1 cellular context compared by ENCODE assay signal in genomic region chr7:43869018-43869897, GRCh38.
TF ChIP-seq lines count a peak whose summit lies in the region.

MRPS24 (minus strand) TSS chr7:43869517; CDS start chr7:43869495, 22 bp downstream.

TF ChIP-seq in HepG2, 621 proteins besides CTCF, POLR2A, EP300 and RAD21 (continued from another document and continues in another):
- TF ChIP-seq PAF1 (CRISPR knock-in tag; IDR thresholded peaks at IDR 0.05): no peak
- TF ChIP-seq NCOR1 (IDR thresholded peaks at IDR 0.05; ENCODE audit: borderline replicate concordance, low read length): no peak
- TF ChIP-seq, protein P1, sequence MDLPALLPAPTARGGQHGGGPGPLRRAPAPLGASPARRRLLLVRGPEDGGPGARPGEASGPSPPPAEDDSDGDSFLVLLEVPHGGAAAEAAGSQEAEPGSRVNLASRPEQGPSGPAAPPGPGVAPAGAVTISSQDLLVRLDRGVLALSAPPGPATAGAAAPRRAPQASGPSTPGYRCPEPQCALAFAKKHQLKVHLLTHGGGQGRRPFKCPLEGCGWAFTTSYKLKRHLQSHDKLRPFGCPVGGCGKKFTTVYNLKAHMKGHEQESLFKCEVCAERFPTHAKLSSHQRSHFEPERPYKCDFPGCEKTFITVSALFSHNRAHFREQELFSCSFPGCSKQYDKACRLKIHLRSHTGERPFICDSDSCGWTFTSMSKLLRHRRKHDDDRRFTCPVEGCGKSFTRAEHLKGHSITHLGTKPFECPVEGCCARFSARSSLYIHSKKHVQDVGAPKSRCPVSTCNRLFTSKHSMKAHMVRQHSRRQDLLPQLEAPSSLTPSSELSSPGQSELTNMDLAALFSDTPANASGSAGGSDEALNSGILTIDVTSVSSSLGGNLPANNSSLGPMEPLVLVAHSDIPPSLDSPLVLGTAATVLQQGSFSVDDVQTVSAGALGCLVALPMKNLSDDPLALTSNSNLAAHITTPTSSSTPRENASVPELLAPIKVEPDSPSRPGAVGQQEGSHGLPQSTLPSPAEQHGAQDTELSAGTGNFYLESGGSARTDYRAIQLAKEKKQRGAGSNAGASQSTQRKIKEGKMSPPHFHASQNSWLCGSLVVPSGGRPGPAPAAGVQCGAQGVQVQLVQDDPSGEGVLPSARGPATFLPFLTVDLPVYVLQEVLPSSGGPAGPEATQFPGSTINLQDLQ (CRISPR knock-in tag; IDR thresholded peaks at IDR 0.05): no peak
- TF ChIP-seq RARA (CRISPR knock-in tag; IDR thresholded peaks at IDR 0.05): peak; percentile 32
- TF ChIP-seq PLSCR1 (CRISPR knock-in tag; IDR thresholded peaks at IDR 0.05; ENCODE audit: borderline replicate concordance): no peak
- peak; percentile 92 for TF ChIP-seq POLR2AphosphoS5 (IDR thresholded peaks at IDR 0.05; ENCODE audit: low read depth, low read length)
- TF ChIP-seq ZFY (CRISPR knock-in tag; IDR thresholded peaks at IDR 0.05): peak; percentile 89
- TF ChIP-seq ZFP36L2 (CRISPR knock-in tag; IDR thresholded peaks at IDR 0.05): no peak
- TF ChIP-seq RORA (CRISPR knock-in tag; IDR thresholded peaks at IDR 0.05): no peak
- TF ChIP-seq, protein P2, sequence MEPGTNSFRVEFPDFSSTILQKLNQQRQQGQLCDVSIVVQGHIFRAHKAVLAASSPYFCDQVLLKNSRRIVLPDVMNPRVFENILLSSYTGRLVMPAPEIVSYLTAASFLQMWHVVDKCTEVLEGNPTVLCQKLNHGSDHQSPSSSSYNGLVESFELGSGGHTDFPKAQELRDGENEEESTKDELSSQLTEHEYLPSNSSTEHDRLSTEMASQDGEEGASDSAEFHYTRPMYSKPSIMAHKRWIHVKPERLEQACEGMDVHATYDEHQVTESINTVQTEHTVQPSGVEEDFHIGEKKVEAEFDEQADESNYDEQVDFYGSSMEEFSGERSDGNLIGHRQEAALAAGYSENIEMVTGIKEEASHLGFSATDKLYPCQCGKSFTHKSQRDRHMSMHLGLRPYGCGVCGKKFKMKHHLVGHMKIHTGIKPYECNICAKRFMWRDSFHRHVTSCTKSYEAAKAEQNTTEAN (CRISPR knock-in tag; conservative IDR thresholded peaks at IDR 0.05): no peak; the same call in 1 of the 2 replicates
- no peak for TF ChIP-seq ATF6 (CRISPR knock-in tag; conservative IDR thresholded peaks at IDR 0.05)
- TF ChIP-seq REL (CRISPR knock-in tag; conservative IDR thresholded peaks at IDR 0.05): 0 out of 2 replicates have a peak, but pooled peaks have one; percentile 65
- no peak for TF ChIP-seq CHD2 (IDR thresholded peaks at IDR 0.05; ENCODE audit: low read depth, low read length)
- TF ChIP-seq HMGXB3 (CRISPR knock-in tag; IDR thresholded peaks at IDR 0.05; ENCODE audit: borderline replicate concordance): peak; percentile 18; the same call in 1 of the 2 replicates
- TF ChIP-seq IRF1 (CRISPR knock-in tag; IDR thresholded peaks at IDR 0.05; ENCODE audit: low read depth): no peak
- TF ChIP-seq, protein P3, sequence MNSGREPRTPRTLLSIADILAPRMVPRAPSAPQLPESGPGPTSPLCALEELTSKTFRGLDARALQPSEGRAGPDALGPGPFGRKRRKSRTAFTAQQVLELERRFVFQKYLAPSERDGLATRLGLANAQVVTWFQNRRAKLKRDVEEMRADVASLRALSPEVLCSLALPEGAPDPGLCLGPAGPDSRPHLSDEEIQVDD (CRISPR knock-in tag; IDR thresholded peaks at IDR 0.05; ENCODE audit: borderline replicate concordance): no peak
- TF ChIP-seq CHD4 (IDR thresholded peaks at IDR 0.05; ENCODE audit: borderline replicate concordance, low read length): no peak
- TF ChIP-seq, protein P4, sequence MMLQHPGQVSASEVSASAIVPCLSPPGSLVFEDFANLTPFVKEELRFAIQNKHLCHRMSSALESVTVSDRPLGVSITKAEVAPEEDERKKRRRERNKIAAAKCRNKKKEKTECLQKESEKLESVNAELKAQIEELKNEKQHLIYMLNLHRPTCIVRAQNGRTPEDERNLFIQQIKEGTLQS (CRISPR knock-in tag; IDR thresholded peaks at IDR 0.05): peak; percentile 29; the same call in 1 of the 2 replicates
- TF ChIP-seq POGZ (CRISPR knock-in tag; IDR thresholded peaks at IDR 0.05): peak; percentile 81
- no peak for TF ChIP-seq MAFG (CRISPR knock-in tag; IDR thresholded peaks at IDR 0.05)
- no peak for TF ChIP-seq SOX13 (IDR thresholded peaks at IDR 0.05)
- TF ChIP-seq SOX13 (CRISPR knock-in tag; conservative IDR thresholded peaks at IDR 0.05 in 1 of 2, IDR thresholded peaks at IDR 0.05 in 1 of 2): peak in 1 of 2 experiments; percentile 41; a peak in 1 of 4 replicates
- TF ChIP-seq, protein P5, sequence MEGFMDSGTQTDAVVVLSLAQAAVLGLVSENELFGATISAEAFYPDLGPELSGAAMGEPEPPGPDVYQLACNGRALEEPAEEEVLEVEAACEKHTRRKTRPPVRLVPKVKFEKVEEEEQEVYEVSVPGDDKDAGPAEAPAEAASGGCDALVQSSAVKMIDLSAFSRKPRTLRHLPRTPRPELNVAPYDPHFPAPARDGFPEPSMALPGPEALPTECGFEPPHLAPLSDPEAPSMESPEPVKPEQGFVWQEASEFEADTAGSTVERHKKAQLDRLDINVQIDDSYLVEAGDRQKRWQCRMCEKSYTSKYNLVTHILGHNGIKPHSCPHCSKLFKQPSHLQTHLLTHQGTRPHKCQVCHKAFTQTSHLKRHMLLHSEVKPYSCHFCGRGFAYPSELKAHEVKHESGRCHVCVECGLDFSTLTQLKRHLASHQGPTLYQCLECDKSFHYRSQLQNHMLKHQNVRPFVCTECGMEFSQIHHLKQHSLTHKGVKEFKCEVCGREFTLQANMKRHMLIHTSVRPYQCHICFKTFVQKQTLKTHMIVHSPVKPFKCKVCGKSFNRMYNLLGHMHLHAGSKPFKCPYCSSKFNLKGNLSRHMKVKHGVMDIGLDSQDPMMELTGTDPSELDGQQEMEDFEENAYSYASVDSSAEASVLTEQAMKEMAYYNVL (CRISPR knock-in tag; IDR thresholded peaks at IDR 0.05; ENCODE audit: borderline replicate concordance): no peak
- TF ChIP-seq ARNT2 (CRISPR knock-in tag; IDR thresholded peaks at IDR 0.05; ENCODE audit: low read depth): no peak; the same call in 1 of the 2 replicates
- peak; percentile 36; the same call in 1 of the 2 replicates for TF ChIP-seq FOSL2 (CRISPR knock-in tag; IDR thresholded peaks at IDR 0.05)
- TF ChIP-seq, protein P6, sequence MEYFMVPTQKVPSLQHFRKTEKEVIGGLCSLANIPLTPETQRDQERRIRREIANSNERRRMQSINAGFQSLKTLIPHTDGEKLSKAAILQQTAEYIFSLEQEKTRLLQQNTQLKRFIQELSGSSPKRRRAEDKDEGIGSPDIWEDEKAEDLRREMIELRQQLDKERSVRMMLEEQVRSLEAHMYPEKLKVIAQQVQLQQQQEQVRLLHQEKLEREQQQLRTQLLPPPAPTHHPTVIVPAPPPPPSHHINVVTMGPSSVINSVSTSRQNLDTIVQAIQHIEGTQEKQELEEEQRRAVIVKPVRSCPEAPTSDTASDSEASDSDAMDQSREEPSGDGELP (IDR thresholded peaks at IDR 0.05; ENCODE audit: borderline replicate concordance, low read depth): peak; percentile 32; the same call in 1 of the 2 replicates
- TF ChIP-seq, protein P7, sequence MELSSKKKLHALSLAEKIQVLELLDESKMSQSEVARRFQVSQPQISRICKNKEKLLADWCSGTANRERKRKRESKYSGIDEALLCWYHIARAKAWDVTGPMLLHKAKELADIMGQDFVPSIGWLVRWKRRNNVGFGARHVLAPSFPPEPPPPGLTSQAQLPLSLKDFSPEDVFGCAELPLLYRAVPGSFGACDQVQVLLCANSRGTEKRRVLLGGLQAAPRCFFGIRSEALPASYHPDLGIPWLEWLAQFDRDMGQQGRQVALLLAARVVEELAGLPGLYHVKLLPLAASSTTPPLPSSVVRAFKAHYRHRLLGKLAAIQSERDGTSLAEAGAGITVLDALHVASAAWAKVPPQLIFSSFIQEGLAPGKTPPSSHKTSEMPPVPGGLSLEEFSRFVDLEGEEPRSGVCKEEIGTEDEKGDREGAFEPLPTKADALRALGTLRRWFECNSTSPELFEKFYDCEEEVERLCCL (CRISPR knock-in tag; IDR thresholded peaks at IDR 0.05; ENCODE audit: borderline replicate concordance): no peak
- TF ChIP-seq ZMYM4 (CRISPR knock-in tag; IDR thresholded peaks at IDR 0.05): peak; percentile 69
- TF ChIP-seq HNRNPK (IDR thresholded peaks at IDR 0.05; ENCODE audit: low read depth, low read length, poor library complexity, severe bottlenecking): no peak
- TF ChIP-seq, protein P8, sequence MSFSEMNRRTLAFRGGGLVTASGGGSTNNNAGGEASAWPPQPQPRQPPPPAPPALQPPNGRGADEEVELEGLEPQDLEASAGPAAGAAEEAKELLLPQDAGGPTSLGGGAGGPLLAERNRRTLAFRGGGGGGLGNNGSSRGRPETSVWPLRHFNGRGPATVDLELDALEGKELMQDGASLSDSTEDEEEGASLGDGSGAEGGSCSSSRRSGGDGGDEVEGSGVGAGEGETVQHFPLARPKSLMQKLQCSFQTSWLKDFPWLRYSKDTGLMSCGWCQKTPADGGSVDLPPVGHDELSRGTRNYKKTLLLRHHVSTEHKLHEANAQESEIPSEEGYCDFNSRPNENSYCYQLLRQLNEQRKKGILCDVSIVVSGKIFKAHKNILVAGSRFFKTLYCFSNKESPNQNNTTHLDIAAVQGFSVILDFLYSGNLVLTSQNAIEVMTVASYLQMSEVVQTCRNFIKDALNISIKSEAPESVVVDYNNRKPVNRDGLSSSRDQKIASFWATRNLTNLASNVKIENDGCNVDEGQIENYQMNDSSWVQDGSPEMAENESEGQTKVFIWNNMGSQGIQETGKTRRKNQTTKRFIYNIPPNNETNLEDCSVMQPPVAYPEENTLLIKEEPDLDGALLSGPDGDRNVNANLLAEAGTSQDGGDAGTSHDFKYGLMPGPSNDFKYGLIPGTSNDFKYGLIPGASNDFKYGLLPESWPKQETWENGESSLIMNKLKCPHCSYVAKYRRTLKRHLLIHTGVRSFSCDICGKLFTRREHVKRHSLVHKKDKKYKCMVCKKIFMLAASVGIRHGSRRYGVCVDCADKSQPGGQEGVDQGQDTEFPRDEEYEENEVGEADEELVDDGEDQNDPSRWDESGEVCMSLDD (CRISPR knock-in tag; IDR thresholded peaks at IDR 0.05; ENCODE audit: borderline replicate concordance): no peak
- TF ChIP-seq, protein P9, sequence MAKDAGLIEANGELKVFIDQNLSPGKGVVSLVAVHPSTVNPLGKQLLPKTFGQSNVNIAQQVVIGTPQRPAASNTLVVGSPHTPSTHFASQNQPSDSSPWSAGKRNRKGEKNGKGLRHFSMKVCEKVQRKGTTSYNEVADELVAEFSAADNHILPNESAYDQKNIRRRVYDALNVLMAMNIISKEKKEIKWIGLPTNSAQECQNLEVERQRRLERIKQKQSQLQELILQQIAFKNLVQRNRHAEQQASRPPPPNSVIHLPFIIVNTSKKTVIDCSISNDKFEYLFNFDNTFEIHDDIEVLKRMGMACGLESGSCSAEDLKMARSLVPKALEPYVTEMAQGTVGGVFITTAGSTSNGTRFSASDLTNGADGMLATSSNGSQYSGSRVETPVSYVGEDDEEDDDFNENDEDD (CRISPR knock-in tag; IDR thresholded peaks at IDR 0.05; ENCODE audit: borderline replicate concordance): peak; percentile 54; the same call in 1 of the 2 replicates
- no peak for TF ChIP-seq HMG20A (CRISPR knock-in tag; IDR thresholded peaks at IDR 0.05; ENCODE audit: borderline replicate concordance)
